Comparison of ENCODE assay signal across 11 cellular contexts in the genomic region with DNA sequence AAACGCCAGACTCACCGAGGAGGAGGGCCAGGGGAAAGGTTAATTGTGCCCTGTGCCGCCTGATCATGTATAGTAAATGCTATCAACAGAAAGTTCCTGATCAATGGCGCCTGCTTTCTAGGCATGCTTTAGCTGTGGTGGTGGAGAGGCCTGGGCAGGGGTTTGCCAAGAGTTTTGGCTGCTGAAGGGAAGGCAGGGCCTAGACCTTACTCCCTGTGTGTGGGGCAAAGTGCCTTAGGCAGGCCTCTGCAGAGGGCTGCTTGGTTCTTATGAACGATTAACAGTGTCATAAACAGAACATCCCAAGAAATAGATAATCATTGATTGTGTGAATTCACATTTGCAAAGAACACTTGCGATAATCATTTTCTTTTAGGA. TPM values are rescaled to one million over a fixed set of nuclear protein-coding genes. Genes with fewer than 3 reads are reported as not detected.
A peak's percentile ranks its signal among the peaks of the same experiment; 100 is the strongest.
DNase-seq lines count a peak whose midpoint lies in the region; ATAC-seq and TF ChIP-seq lines count a peak whose summit lies in the region.
"Had no signal": no experiment of that assay in that cellular context is flagged by ENCODE, and none has a peak within 500 bp of the region (broad histone marks: within the 10 kb centered on the region; RNA-seq: fewer than 3 reads in every experiment).

No MANE protein-coding gene starts in this region.

- peaks cover 80% of the 10 kb centered on the region for H3K4me1 Mint-ChIP-seq in activated naive CD4-positive, alpha-beta T cell treated with anti-CD3 and anti-CD28 coated beads for 36 hours (ENCODE audit: low read depth)
- H3K4me1 Mint-ChIP-seq in central memory CD8-positive, alpha-beta T cell, result peaks cover 67% of the 10 kb centered on the region

- peaks cover 1% of the 10 kb centered on the region for H3K36me3 Mint-ChIP-seq in activated naive CD4-positive, alpha-beta T cell treated with anti-CD3 and anti-CD28 coated beads for 36 hours (ENCODE audit: low read depth)
- peaks cover 9% of the 10 kb centered on the region for H3K36me3 Mint-ChIP-seq in central memory CD8-positive, alpha-beta T cell (ENCODE audit: insufficient read depth)

- TF ChIP-seq EP300 in tibial nerve (IDR thresholded peaks at IDR 0.05), result no peak

- no peaks in the 10 kb centered on the region for H3K9me3 ChIP-seq in tibial nerve

- H3K27ac ChIP-seq in tibial nerve, result peak overlapping the region in 3 of 4 donors; percentile 71 to 77 (median 71)
- H3K27ac ChIP-seq: brain microvascular endothelial cell had no signal

- H3K9me3 Mint-ChIP-seq in activated naive CD4-positive, alpha-beta T cell treated with anti-CD3 and anti-CD28 coated beads for 36 hours, result no peaks in the 10 kb centered on the region
- H3K9me3 Mint-ChIP-seq in central memory CD8-positive, alpha-beta T cell, result no peaks in the 10 kb centered on the region

- 67 to 78% methylated on average over 6 of the region's 6 CpGs for WGBS in tibial nerve, 2 donors

- intact Hi-C loops in activated naive CD4-positive, alpha-beta T cell treated with anti-CD3 and anti-CD28 coated beads for 36 hours (cut with micrococcal nuclease), result loop anchor here (10.0 kb wide), 2 partner anchors 842 to 1888 kb away; no protein-coding TSS in a partner anchor

- no peaks in the 10 kb centered on the region for H3K27me3 Mint-ChIP-seq in activated naive CD4-positive, alpha-beta T cell treated with anti-CD3 and anti-CD28 coated beads for 36 hours (ENCODE audit: low read depth)
- no peaks in the 10 kb centered on the region for H3K27me3 Mint-ChIP-seq in central memory CD8-positive, alpha-beta T cell

- TF ChIP-seq POLR2A in tibial nerve (IDR thresholded peaks at IDR 0.05), result no peak

- no peak for ATAC-seq in central memory CD8-positive, alpha-beta T cell (replicated peaks; ENCODE audit: extremely low read depth, poor library complexity, severe bottlenecking)
- ATAC-seq in GM19324 (IDR thresholded peaks at IDR 0.05; ENCODE audit: low FRiP score, unreplicated experiment), result no peak

- H3K4me1 ChIP-seq in tibial nerve, result peaks cover 0 to 99% (median 53%) of the 10 kb centered on the region in 4 donors

- TF ChIP-seq CTCF in tibial nerve (IDR thresholded peaks at IDR 0.05) (no peak), GM10248 (IDR thresholded peaks at IDR 0.05; ENCODE audit: control extremely low read depth, extremely low read depth, low read depth, missing control alignments) (no peak)

- POLR2A ChIA-PET in GM10248 (lab: Yijun Ruan, JAX), result no interaction called here

- CTCF ChIA-PET in activated naive CD4-positive, alpha-beta T cell treated with anti-CD3 and anti-CD28 coated beads for 36 hours (lab: Charles Lee), result interaction anchor here (1.0 kb wide), 1 partner anchor 618 kb away, joined by 3 read pairs; no protein-coding TSS in a partner anchor
- CTCF ChIA-PET in GM10248 (lab: Yijun Ruan, JAX), result interaction anchor here (1.0 to 1.8 kb wide), 2 partner anchors 9 to 11 kb away, joined by 3 to 8 read pairs; no protein-coding TSS in a partner anchor

- H3K4me3 ChIP-seq in tibial nerve, result no peak overlapping the region

- no peak for DNase-seq in activated naive CD4-positive, alpha-beta T cell treated with anti-CD3 and anti-CD28 coated beads for 36 hours
- no peak for DNase-seq in activated naive CD4-positive, alpha-beta T cell treated with Interleukin-2 at 50 U/mL for 16 hours
- no peak for DNase-seq in central memory CD8-positive, alpha-beta T cell (ENCODE audit: low spot score in 2 of 2)
- DNase-seq in medulla oblongata (ENCODE audit: extremely low spot score), result peak; percentile 31
- DNase-seq in tibial nerve (ENCODE audit: low spot score in 2 of 2), result no peak
- DNase-seq in GM10248 (ENCODE audit: extremely low spot score), result no peak
- no peak for DNase-seq in iPS-NIHi11 (ENCODE audit: low spot score)
- DNase-seq: brain microvascular endothelial cell, Karpas-422, left cardiac atrium had no signal

- no peak overlapping the region for H3K4me3 Mint-ChIP-seq in activated naive CD4-positive, alpha-beta T cell treated with anti-CD3 and anti-CD28 coated beads for 36 hours
- peak overlapping the region; percentile 70 for H3K4me3 Mint-ChIP-seq in central memory CD8-positive, alpha-beta T cell

- no peaks in the 10 kb centered on the region for H3K36me3 ChIP-seq in tibial nerve
- H3K36me3 ChIP-seq: brain microvascular endothelial cell had no signal

- H3K27me3 ChIP-seq in tibial nerve, result no peaks in the 10 kb centered on the region
- H3K27me3 ChIP-seq: brain microvascular endothelial cell had no signal

- H3K27ac Mint-ChIP-seq in activated naive CD4-positive, alpha-beta T cell treated with anti-CD3 and anti-CD28 coated beads for 36 hours, result peak overlapping the region; percentile 89
- peak overlapping the region; percentile 87 for H3K27ac Mint-ChIP-seq in central memory CD8-positive, alpha-beta T cell (ENCODE audit: low read depth)

RNA-seq across cellular contexts. Expression of a gene that starts 6.3 kb away (rescaled TPM):
- 10 to 100 TPM; 13.8 to 14.3 TPM for total RNA-seq in activated naive CD4-positive, alpha-beta T cell treated with anti-CD3 and anti-CD28 coated beads for 36 hours
- total RNA-seq in tibial nerve, result 10 to 100 TPM; 15.6 to 23.7 (median 18.3) TPM

RNA-seq across cellular contexts. Expression of a gene that starts 8.0 kb away (rescaled TPM):
- 10 to 100 TPM; 28.4 to 33.0 TPM for total RNA-seq in activated naive CD4-positive, alpha-beta T cell treated with anti-CD3 and anti-CD28 coated beads for 36 hours
- 10 to 100 TPM; 12.7 to 35.9 (median 24.5) TPM for total RNA-seq in tibial nerve
